33 cellular contexts compared by ENCODE assay signal in the genomic region with DNA sequence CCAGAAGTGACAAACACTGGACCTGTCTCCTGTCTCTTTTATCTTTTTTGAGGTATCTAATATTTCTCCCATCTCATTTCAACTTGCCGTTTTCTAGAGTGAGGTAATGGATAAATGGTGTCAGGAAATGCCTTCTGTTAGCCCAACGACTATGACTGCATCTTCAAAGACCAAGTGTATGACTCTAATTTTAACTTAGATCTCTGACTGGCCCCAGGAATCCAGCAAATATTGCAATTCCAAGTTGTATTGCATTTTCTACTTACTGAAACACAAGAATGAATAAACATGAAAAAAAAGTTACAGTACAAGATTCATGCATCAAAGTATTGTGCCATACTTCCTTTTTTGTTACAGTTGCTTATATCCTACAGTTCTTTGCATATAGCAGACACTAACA. TPM values are rescaled to one million over a fixed set of nuclear protein-coding genes. Genes with fewer than 3 reads are reported as not detected.
"Had no signal": no experiment of that assay in that cellular context is flagged by ENCODE, and none has a peak within 500 bp of the region (broad histone marks: within the 10 kb centered on the region; RNA-seq: fewer than 3 reads in every experiment).

No MANE protein-coding gene starts in this region.

- H3K9ac ChIP-seq: neural progenitor cell had no signal

- H3K4me2 ChIP-seq: neural progenitor cell had no signal

- ATAC-seq: esophagus mucosa; gastroesophageal sphincter; heart left ventricle; left cardiac atrium; left lung; mucosa of descending colon; sciatic nerve; stimulated activated effector memory CD8-positive, alpha-beta T cell treated with anti-CD3 and anti-CD28 coated beads, Interleukin-12 subunit alpha, Interleukin-12 subunit beta, amount 100 ng/mL, for 72 hours had no signal

- H3K4me1 Mint-ChIP-seq: mesothelial cell of epicardium; neural progenitor cell; stimulated activated effector memory CD8-positive, alpha-beta T cell treated with anti-CD3 and anti-CD28 coated beads, Interleukin-12 subunit alpha, Interleukin-12 subunit beta, amount 100 ng/mL, for 72 hours had no signal

- H3K27me3 ChIP-seq: colonic mucosa, foreskin keratinocyte, gastroesophageal sphincter, heart left ventricle, hepatocyte, left lung, neural progenitor cell, right atrium auricular region, testis, tibial artery had no signal

- H3K27me3 Mint-ChIP-seq: dendritic cell treated with granulocyte-macrophage colony-stimulating factor and Interleukin-4, amounts not matched to agents 40 ng/mL and 50 ng/mL, for 4 days; type B pancreatic cell had no signal

- H3K36me3 Mint-ChIP-seq: mesothelial cell of epicardium; naive B cell; neural progenitor cell; stimulated activated effector memory CD8-positive, alpha-beta T cell treated with anti-CD3 and anti-CD28 coated beads, Interleukin-12 subunit alpha, Interleukin-12 subunit beta, amount 100 ng/mL, for 72 hours; type B pancreatic cell had no signal

- H3K27ac ChIP-seq: colonic mucosa, epithelial cell of prostate, foreskin keratinocyte, gastroesophageal sphincter, heart left ventricle, hepatocyte, left lung, neural progenitor cell, prostate gland, right atrium auricular region, testis, tibial artery had no signal

- H3K4me3 ChIP-seq: colonic mucosa, gastroesophageal sphincter, heart left ventricle, hepatocyte, left lung, mucosa of descending colon, neural progenitor cell, prostate gland, right atrium auricular region, testis, tibial artery had no signal

- H3K79me2 ChIP-seq: hepatocyte had no signal

- H3K9me3 Mint-ChIP-seq: dendritic cell treated with granulocyte-macrophage colony-stimulating factor and Interleukin-4, amounts not matched to agents 40 ng/mL and 50 ng/mL, for 4 days; endodermal cell; mesothelial cell of epicardium; naive B cell; nephron; neural progenitor cell; stimulated activated effector memory CD8-positive, alpha-beta T cell treated with anti-CD3 and anti-CD28 coated beads, Interleukin-12 subunit alpha, Interleukin-12 subunit beta, amount 100 ng/mL, for 72 hours had no signal

- DNase-seq: colonic mucosa; effector CD8-positive, alpha-beta T cell; endodermal cell; foreskin keratinocyte; heart left ventricle; left cardiac atrium; left lung; mesenchymal stem cell; mucosa of descending colon; naive B cell; nucleus accumbens; stimulated activated CD4-positive, alpha-beta T cell treated with anti-CD3 and anti-CD28 coated beads, Interleukin-12 subunit alpha, Interleukin-12 subunit beta, amount 100 ng/mL, for 4 hours; stimulated activated CD4-positive, alpha-beta T cell treated with anti-CD3 and anti-CD28 coated beads, Interleukin-2, amount 100 ng/mL, for 24 hours; stimulated activated CD4-positive, alpha-beta T cell treated with anti-CD3 and anti-CD28 coated beads, Interleukin-4, amount 100 ng/mL, for 24 hours; stimulated activated naive CD4-positive, alpha-beta T cell treated with Interleukin-2 at 50 U/mL for 16 hours; substantia nigra; testis; tibial artery had no signal

- H3K27ac Mint-ChIP-seq: dendritic cell treated with granulocyte-macrophage colony-stimulating factor and Interleukin-4, amounts not matched to agents 40 ng/mL and 50 ng/mL, for 4 days; endodermal cell; mesothelial cell of epicardium; nephron; neural progenitor cell; type B pancreatic cell had no signal

- H3K9me3 ChIP-seq: colonic mucosa, gastroesophageal sphincter, heart left ventricle, left lung, mucosa of descending colon, prostate gland, right atrium auricular region, testis, tibial artery had no signal

- H3K4me1 ChIP-seq: colonic mucosa, foreskin keratinocyte, neural progenitor cell, prostate gland, right atrium auricular region, testis, tibial artery had no signal

- H3K4me3 Mint-ChIP-seq: dendritic cell treated with granulocyte-macrophage colony-stimulating factor and Interleukin-4, amounts not matched to agents 40 ng/mL and 50 ng/mL, for 4 days; endodermal cell; mesothelial cell of epicardium; nephron; neural progenitor cell; stimulated activated effector memory CD8-positive, alpha-beta T cell treated with anti-CD3 and anti-CD28 coated beads, Interleukin-12 subunit alpha, Interleukin-12 subunit beta, amount 100 ng/mL, for 72 hours; type B pancreatic cell had no signal

- H3K36me3 ChIP-seq: colonic mucosa, gastroesophageal sphincter, heart left ventricle, left lung, neural progenitor cell, prostate gland, right atrium auricular region, tibial artery had no signal

RNA-seq across cellular contexts. Expression of gene SLC28A3, which starts 26.3 kb away (rescaled TPM):
- total RNA-seq: lung microvascular endothelial cell, osteocyte had no signal
